In genomic region chr12:7302536-7303113, GRCh38 we compare ENCODE assay signal across 1 cellular context.
TF ChIP-seq lines count a peak whose summit lies in the region.

No MANE protein-coding gene starts in this region.

TF ChIP-seq in K562, 482 proteins besides CTCF, POLR2A, EP300 and RAD21 (continued from another document and continues in another):
- TF ChIP-seq CBFA2T2 (conservative IDR thresholded peaks at IDR 0.05) (peak; percentile 56), TAF9B (IDR thresholded peaks at IDR 0.05; ENCODE audit: partially characterized antibody) (no peak), ZSCAN29 (IDR thresholded peaks at IDR 0.05) (no peak), TAF1 (IDR thresholded peaks at IDR 0.05; ENCODE audit: control insufficient read depth, extremely low read depth, insufficient read depth, low read length, severe bottlenecking) (no peak), TOE1 (IDR thresholded peaks at IDR 0.05; ENCODE audit: borderline replicate concordance) (no peak), TOE1 (CRISPR knock-in tag; IDR thresholded peaks at IDR 0.05; ENCODE audit: borderline replicate concordance, low read depth) (no peak), MTF1 (CRISPR knock-in tag; IDR thresholded peaks at IDR 0.05; ENCODE audit: borderline replicate concordance) (no peak), ZNF551 (CRISPR knock-in tag; IDR thresholded peaks at IDR 0.05) (no peak), CCNT2 (IDR thresholded peaks at IDR 0.05; ENCODE audit: borderline replicate concordance, extremely low read depth, insufficient read length, low read depth, low read length) (no peak), KLF13 (tag; IDR thresholded peaks at IDR 0.05; ENCODE audit: borderline replicate concordance, low read depth) (no peak), ZNF175 (CRISPR knock-in tag; IDR thresholded peaks at IDR 0.05; ENCODE audit: low read depth) (peak; percentile 84), MCM3 (IDR thresholded peaks at IDR 0.05) (no peak), JUNB (CRISPR knock-in tag; conservative IDR thresholded peaks at IDR 0.05) (no peak), HNRNPK (IDR thresholded peaks at IDR 0.05; ENCODE audit: low read depth, low read length, poor library complexity, severe bottlenecking) (no peak), ZNF592 (IDR thresholded peaks at IDR 0.05) (no peak; the same call in none of the 2 replicates), ZNF395 (CRISPR knock-in tag; IDR thresholded peaks at IDR 0.05) (no peak), MAFF (IDR thresholded peaks at IDR 0.05; ENCODE audit: low read length) (no peak), RBM17 (IDR thresholded peaks at IDR 0.05; ENCODE audit: borderline replicate concordance, low read depth, low read length) (no peak), ETV1 (tag; conservative IDR thresholded peaks at IDR 0.05; ENCODE audit: low read depth) (no peak), BRF1 (IDR thresholded peaks at IDR 0.05; ENCODE audit: borderline replicate concordance, extremely low read depth, insufficient read length) (no peak), ZNF398 (CRISPR knock-in tag; IDR thresholded peaks at IDR 0.05) (no peak), ZNF263 (CRISPR knock-in tag; IDR thresholded peaks at IDR 0.05; ENCODE audit: borderline replicate concordance) (no peak), ILK (tag; IDR thresholded peaks at IDR 0.05; ENCODE audit: borderline replicate concordance, low read depth) (no peak), MAX (CRISPR knock-in tag; IDR thresholded peaks at IDR 0.05) (no peak), ZBED1 (IDR thresholded peaks at IDR 0.05) (no peak), E4F1 (CRISPR knock-in tag; IDR thresholded peaks at IDR 0.05; ENCODE audit: borderline replicate concordance) (no peak), CBFB (CRISPR knock-in tag; IDR thresholded peaks at IDR 0.05) (no peak), SMAD2 (IDR thresholded peaks at IDR 0.05; ENCODE audit: low read depth, low read length) (no peak), TCF7L2 (IDR thresholded peaks at IDR 0.05; ENCODE audit: low read depth, low read length) (no peak), LEF1 (IDR thresholded peaks at IDR 0.05) (peak; percentile 26; the same call in 1 of the 2 replicates), PKNOX1 (IDR thresholded peaks at IDR 0.05) (peak; percentile 53; the same call in 1 of the 2 replicates), NCOA1 (IDR thresholded peaks at IDR 0.05; ENCODE audit: low read depth) (peak; percentile 57; the same call in 1 of the 2 replicates), KDM1A (IDR thresholded peaks at IDR 0.05) (peak; percentile 60; a peak in 3 of 4 replicates)
- TF ChIP-seq, protein P1, sequence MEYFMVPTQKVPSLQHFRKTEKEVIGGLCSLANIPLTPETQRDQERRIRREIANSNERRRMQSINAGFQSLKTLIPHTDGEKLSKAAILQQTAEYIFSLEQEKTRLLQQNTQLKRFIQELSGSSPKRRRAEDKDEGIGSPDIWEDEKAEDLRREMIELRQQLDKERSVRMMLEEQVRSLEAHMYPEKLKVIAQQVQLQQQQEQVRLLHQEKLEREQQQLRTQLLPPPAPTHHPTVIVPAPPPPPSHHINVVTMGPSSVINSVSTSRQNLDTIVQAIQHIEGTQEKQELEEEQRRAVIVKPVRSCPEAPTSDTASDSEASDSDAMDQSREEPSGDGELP (CRISPR knock-in tag; IDR thresholded peaks at IDR 0.05; ENCODE audit: borderline replicate concordance) = no peak
- TF ChIP-seq, protein P2, sequence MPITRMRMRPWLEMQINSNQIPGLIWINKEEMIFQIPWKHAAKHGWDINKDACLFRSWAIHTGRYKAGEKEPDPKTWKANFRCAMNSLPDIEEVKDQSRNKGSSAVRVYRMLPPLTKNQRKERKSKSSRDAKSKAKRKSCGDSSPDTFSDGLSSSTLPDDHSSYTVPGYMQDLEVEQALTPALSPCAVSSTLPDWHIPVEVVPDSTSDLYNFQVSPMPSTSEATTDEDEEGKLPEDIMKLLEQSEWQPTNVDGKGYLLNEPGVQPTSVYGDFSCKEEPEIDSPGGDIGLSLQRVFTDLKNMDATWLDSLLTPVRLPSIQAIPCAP (CRISPR knock-in tag; IDR thresholded peaks at IDR 0.05; ENCODE audit: borderline replicate concordance) = no peak
- TF ChIP-seq, protein P3, sequence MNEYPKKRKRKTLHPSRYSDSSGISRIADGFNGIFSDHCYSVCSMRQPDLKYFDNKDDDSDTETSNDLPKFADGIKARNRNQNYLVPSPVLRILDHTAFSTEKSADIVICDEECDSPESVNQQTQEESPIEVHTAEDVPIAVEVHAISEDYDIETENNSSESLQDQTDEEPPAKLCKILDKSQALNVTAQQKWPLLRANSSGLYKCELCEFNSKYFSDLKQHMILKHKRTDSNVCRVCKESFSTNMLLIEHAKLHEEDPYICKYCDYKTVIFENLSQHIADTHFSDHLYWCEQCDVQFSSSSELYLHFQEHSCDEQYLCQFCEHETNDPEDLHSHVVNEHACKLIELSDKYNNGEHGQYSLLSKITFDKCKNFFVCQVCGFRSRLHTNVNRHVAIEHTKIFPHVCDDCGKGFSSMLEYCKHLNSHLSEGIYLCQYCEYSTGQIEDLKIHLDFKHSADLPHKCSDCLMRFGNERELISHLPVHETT (CRISPR knock-in tag; conservative IDR thresholded peaks at IDR 0.05 in 1 of 2, IDR thresholded peaks at IDR 0.05 in 1 of 2) = no peak
- TF ChIP-seq, protein P4, sequence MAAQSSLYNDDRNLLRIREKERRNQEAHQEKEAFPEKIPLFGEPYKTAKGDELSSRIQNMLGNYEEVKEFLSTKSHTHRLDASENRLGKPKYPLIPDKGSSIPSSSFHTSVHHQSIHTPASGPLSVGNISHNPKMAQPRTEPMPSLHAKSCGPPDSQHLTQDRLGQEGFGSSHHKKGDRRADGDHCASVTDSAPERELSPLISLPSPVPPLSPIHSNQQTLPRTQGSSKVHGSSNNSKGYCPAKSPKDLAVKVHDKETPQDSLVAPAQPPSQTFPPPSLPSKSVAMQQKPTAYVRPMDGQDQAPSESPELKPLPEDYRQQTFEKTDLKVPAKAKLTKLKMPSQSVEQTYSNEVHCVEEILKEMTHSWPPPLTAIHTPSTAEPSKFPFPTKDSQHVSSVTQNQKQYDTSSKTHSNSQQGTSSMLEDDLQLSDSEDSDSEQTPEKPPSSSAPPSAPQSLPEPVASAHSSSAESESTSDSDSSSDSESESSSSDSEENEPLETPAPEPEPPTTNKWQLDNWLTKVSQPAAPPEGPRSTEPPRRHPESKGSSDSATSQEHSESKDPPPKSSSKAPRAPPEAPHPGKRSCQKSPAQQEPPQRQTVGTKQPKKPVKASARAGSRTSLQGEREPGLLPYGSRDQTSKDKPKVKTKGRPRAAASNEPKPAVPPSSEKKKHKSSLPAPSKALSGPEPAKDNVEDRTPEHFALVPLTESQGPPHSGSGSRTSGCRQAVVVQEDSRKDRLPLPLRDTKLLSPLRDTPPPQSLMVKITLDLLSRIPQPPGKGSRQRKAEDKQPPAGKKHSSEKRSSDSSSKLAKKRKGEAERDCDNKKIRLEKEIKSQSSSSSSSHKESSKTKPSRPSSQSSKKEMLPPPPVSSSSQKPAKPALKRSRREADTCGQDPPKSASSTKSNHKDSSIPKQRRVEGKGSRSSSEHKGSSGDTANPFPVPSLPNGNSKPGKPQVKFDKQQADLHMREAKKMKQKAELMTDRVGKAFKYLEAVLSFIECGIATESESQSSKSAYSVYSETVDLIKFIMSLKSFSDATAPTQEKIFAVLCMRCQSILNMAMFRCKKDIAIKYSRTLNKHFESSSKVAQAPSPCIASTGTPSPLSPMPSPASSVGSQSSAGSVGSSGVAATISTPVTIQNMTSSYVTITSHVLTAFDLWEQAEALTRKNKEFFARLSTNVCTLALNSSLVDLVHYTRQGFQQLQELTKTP (IDR thresholded peaks at IDR 0.05; ENCODE audit: low read depth in 1 of 2, partially characterized antibody in 2 of 2) = no peak
- TF ChIP-seq, protein P5, sequence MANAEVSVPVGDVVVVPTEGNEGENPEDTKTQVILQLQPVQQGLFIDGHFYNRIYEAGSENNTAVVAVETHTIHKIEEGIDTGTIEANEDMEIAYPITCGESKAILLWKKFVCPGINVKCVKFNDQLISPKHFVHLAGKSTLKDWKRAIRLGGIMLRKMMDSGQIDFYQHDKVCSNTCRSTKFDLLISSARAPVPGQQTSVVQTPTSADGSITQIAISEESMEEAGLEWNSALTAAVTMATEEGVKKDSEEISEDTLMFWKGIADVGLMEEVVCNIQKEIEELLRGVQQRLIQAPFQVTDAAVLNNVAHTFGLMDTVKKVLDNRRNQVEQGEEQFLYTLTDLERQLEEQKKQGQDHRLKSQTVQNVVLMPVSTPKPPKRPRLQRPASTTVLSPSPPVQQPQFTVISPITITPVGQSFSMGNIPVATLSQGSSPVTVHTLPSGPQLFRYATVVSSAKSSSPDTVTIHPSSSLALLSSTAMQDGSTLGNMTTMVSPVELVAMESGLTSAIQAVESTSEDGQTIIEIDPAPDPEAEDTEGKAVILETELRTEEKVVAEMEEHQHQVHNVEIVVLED (CRISPR knock-in tag; IDR thresholded peaks at IDR 0.05) = no peak
